In the genomic region with DNA sequence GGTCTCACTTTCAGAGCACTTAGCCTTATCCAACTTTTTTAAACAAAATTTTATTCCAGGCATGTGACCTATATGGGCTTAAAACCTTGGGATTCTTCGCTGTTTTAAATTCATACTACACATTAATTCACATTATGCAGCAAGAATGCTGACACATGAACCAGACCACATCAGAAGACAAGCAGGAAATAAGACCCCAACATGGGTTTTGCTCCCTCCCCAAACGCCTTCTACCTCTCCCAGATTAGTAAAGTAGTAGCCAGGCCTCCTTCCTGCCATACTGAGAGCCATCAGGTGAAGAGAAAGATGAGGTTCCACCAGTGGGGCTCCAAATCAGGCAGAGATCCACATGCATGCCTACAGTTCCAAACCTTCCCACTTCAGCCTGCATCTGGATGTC, we compare ENCODE assay signal across 23 cellular contexts.
"Had no signal": no experiment of that assay in that cellular context is flagged by ENCODE, and none has a peak within 500 bp of the region (broad histone marks: within the 10 kb centered on the region; RNA-seq: fewer than 3 reads in every experiment).

No MANE protein-coding gene starts in this region.

- ATAC-seq: activated T-helper 17 cell treated with anti-CD3 and anti-CD28 coated beads, Interleukin-2, amount 50 U/mL, for 72 hours; PC-3 had no signal

- H3K4me3 Mint-ChIP-seq: activated CD4-positive, alpha-beta memory T cell treated with anti-CD3 and anti-CD28 coated beads for 36 hours; activated CD4-positive, alpha-beta T cell treated with anti-CD3 and anti-CD28 coated beads, Interleukin-2, amount 10 ng/mL, durations not matched to agents 7 days and 5 days; activated naive CD4-positive, alpha-beta T cell treated with anti-CD3 and anti-CD28 coated beads for 36 hours; activated naive CD8-positive, alpha-beta T cell; activated T-helper 17 cell treated with anti-CD3 and anti-CD28 coated beads, Interleukin-2, amount 50 U/mL, for 72 hours had no signal

- H3K9ac ChIP-seq: KMS-11, SK-N-SH had no signal

- DNase-seq: activated CD4-positive, alpha-beta memory T cell treated with anti-CD3 and anti-CD28 coated beads for 36 hours; activated CD4-positive, alpha-beta T cell treated with anti-CD3 and anti-CD28 coated beads, Interleukin-2, amount 10 ng/mL, durations not matched to agents 7 days and 5 days; activated CD4-positive, CD25-positive, alpha-beta regulatory T cell; activated CD8-positive, alpha-beta memory T cell treated with anti-CD3 and anti-CD28 coated beads for 24 hours; activated gamma-delta T cell; activated naive CD4-positive, alpha-beta T cell treated with anti-CD3 and anti-CD28 coated beads for 36 hours; activated T-cell treated with anti-CD3 and anti-CD28 coated beads for 4 hours; activated T-cell treated with anti-CD3 and anti-CD28 coated beads, Interleukin-2, amount 50 U/mL, for 48 hours; amygdala; MG63; NCI-H1436 treated with DMSO at 0.1 percent for 48 hours; NCI-H187 treated with DMSO at 0.1 percent for 48 hours; NCI-H2081 treated with DMSO at 0.1 percent for 48 hours; NCI-H446; NCI-H524; SK-N-SH; T-helper 1 cell had no signal

- H3K36me3 Mint-ChIP-seq: activated CD4-positive, alpha-beta memory T cell treated with anti-CD3 and anti-CD28 coated beads for 36 hours; activated naive CD8-positive, alpha-beta T cell had no signal

- FAIRE-seq: astrocyte had no signal

- H3K4me1 Mint-ChIP-seq: activated T-helper 17 cell treated with anti-CD3 and anti-CD28 coated beads, Interleukin-2, amount 50 U/mL, for 72 hours had no signal

- H3K9me3 Mint-ChIP-seq: activated CD4-positive, alpha-beta memory T cell treated with anti-CD3 and anti-CD28 coated beads for 36 hours; activated CD4-positive, alpha-beta T cell treated with anti-CD3 and anti-CD28 coated beads, Interleukin-2, amount 10 ng/mL, durations not matched to agents 7 days and 5 days; activated naive CD4-positive, alpha-beta T cell treated with anti-CD3 and anti-CD28 coated beads for 36 hours; activated T-helper 17 cell treated with anti-CD3 and anti-CD28 coated beads, Interleukin-2, amount 50 U/mL, for 72 hours had no signal

- H3K9me3 ChIP-seq: MG63, SK-N-SH had no signal

- H3K36me3 ChIP-seq: MG63 had no signal

- H3K4me2 ChIP-seq: KMS-11, SK-N-SH had no signal

- H3K27ac Mint-ChIP-seq: activated CD4-positive, alpha-beta memory T cell treated with anti-CD3 and anti-CD28 coated beads for 36 hours; activated CD4-positive, alpha-beta T cell treated with anti-CD3 and anti-CD28 coated beads, Interleukin-2, amount 10 ng/mL, durations not matched to agents 7 days and 5 days; activated naive CD4-positive, alpha-beta T cell treated with anti-CD3 and anti-CD28 coated beads for 36 hours; activated naive CD8-positive, alpha-beta T cell; activated T-helper 17 cell treated with anti-CD3 and anti-CD28 coated beads, Interleukin-2, amount 50 U/mL, for 72 hours had no signal

- H3K27ac ChIP-seq: KMS-11, VCaP had no signal

- H3K4me3 ChIP-seq: MG63 had no signal
